ENCODE assay signal across 17 cellular contexts in the genomic region with DNA sequence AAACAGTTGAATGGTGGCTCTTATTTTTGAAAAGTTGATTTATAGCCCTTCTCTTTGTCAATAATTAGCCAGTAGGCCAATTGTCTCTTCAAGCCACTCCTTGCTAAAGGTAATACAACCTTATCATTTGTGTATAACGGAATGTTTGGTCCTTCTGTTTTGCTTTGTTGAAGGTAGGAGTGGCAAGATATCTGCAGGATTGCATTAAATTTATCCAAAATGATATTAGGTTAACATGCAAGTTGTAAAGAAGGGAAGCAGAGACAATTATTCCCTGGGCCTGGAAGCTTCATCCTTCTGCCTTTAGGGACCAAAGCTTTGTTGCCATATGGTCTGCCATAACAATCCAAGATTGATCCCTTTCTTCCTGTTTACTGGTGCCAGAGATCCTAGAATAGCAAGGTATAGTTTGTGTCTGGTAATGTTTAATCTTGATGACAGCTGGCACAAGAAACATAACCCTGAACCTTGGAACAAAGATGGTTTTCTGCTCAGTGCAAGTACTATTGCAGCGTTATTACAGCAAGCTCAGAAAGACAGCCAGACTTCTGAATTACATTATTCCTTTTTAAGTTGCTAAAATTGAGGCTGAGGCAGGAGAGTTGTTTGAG.
"Had no signal": no experiment of that assay in that cellular context is flagged by ENCODE, and none has a peak within 500 bp of the region (broad histone marks: within the 10 kb centered on the region; RNA-seq: fewer than 3 reads in every experiment).

No MANE protein-coding gene starts in this region.

- H3K9me3 ChIP-seq: breast epithelium, esophagus muscularis mucosa had no signal

- H3K36me3 ChIP-seq: breast epithelium, esophagus muscularis mucosa, neural progenitor cell had no signal

- DNase-seq: activated effector memory CD4-positive, alpha-beta T cell treated with anti-CD3 and anti-CD28 coated beads, Interleukin-2, amount 50 U/mL, for 16 hours; activated naive CD8-positive, alpha-beta T cell treated with anti-CD3 and anti-CD28 coated beads, Interleukin-2, amount 10 ng/mL, durations not matched to agents 7 days and 5 days; anterior cingulate cortex; glutamatergic neuron; immature natural killer cell; right cardiac atrium; stimulated activated CD4-positive, alpha-beta T cell treated with anti-CD3 and anti-CD28 coated beads, Interleukin-2, amount 100 ng/mL, for 24 hours; stimulated activated naive CD4-positive, alpha-beta T cell; substantia nigra; T-helper 17 cell; trophoblast cell had no signal

- H3K27me3 ChIP-seq: breast epithelium, esophagus muscularis mucosa, neural progenitor cell had no signal

- H3K27ac ChIP-seq: breast epithelium, esophagus muscularis mucosa, neural progenitor cell, parathyroid adenoma had no signal

- ATAC-seq: right cardiac atrium, T-helper 17 cell had no signal

- H3K4me1 ChIP-seq: breast epithelium, neural progenitor cell, parathyroid adenoma had no signal

- FAIRE-seq: endometrium, TTC549 had no signal

- H3K4me3 ChIP-seq: breast epithelium, esophagus muscularis mucosa, neural progenitor cell had no signal
